ENCODE assay signal across 14 cellular contexts in the genomic region with DNA sequence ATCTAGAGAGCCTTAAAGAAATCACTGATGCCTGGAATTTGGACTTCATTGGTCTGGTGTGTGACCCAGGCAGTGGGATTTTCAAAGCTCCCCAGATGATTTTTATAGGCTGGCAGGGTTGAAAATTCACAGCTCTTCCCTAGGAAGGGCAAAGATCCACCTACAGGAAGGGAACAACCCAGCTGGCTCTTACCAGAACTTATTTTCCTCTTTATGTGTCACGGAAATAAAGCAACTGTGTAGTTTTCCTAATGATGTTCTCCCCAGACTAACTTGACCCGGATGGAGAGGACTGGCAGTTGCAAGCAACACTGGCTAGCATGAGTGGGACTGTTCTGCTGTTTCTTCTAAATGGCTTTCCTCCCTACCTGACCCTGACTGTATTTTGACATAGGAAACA.
"Had no signal": no experiment of that assay in that cellular context is flagged by ENCODE, and none has a peak within 500 bp of the region (broad histone marks: within the 10 kb centered on the region; RNA-seq: fewer than 3 reads in every experiment).

No MANE protein-coding gene starts in this region.

- FAIRE-seq: pancreas had no signal

- H3K9me3 ChIP-seq: pancreas, SJSA1, suprapubic skin had no signal

- H3K27ac ChIP-seq: brain microvascular endothelial cell, pancreas, SJSA1, suprapubic skin had no signal

- DNase-seq: activated CD4-positive, alpha-beta T cell treated with anti-CD3 and anti-CD28 coated beads, Interleukin-2, amount 10 ng/mL, durations not matched to agents 24 days and 14 days; activated CD4-positive, CD25-positive, alpha-beta regulatory T cell; activated CD8-positive, alpha-beta memory T cell treated with anti-CD3 and anti-CD28 coated beads, Interleukin-2, amount 50 U/mL, for 48 hours; activated naive CD8-positive, alpha-beta T cell treated with anti-CD3 and anti-CD28 coated beads for 36 hours; amygdala; cortex of kidney; effector memory CD4-positive, alpha-beta T cell; stimulated activated CD4-positive, alpha-beta T cell treated with anti-CD3 and anti-CD28 coated beads, Interleukin-4, amount 100 ng/mL, for 1 hour; stimulated activated naive CD4-positive, alpha-beta T cell had no signal

- H3K4me3 ChIP-seq: hepatocyte, pancreas, SJSA1, suprapubic skin had no signal

- H3K27me3 ChIP-seq: brain microvascular endothelial cell, hepatocyte, pancreas, SJSA1, suprapubic skin had no signal

- H2AFZ ChIP-seq: hepatocyte had no signal

- H3K79me2 ChIP-seq: hepatocyte had no signal

- H3K4me2 ChIP-seq: hepatocyte had no signal

- H3K4me1 ChIP-seq: pancreas, SJSA1 had no signal
